Comparison of ENCODE assay signal across 16 cellular contexts in the genomic region with DNA sequence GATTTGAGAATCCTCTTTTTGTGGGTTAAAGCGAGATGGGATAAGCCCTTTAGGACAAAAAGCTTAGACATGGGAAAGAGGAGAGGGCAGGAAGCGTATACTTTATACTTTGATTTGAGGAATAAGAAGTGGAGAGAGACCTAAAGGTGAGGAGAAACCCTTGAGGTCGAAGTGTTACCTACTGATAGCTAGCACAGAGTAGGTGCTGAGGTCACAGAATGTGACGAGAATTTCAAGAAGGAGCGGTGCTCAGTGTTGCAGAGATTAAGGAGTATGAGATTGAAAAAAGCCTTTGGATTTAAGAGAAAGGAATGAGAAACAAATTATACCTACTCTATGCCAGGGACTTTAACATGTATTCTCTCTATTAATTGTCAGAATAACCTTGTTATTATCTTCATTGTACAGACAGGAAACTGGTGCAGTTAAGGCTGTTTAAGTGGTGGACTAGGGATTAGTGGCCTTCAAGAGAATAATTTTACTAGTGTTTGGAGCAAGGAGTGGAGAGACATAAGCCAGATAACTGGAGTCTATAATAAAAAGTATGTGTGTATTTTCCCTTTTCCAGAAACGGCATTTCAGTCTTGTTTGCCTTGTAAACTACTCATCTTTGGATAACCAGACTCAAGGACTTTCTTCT. TPM values are rescaled to one million over a fixed set of nuclear protein-coding genes. Genes with fewer than 3 reads are reported as not detected.
DNase-seq lines count a peak whose midpoint lies in the region; ATAC-seq, FAIRE-seq and TF ChIP-seq lines count a peak whose summit lies in the region.
"Had no signal": no experiment of that assay in that cellular context is flagged by ENCODE, and none has a peak within 500 bp of the region (broad histone marks: within the 10 kb centered on the region; RNA-seq: fewer than 3 reads in every experiment).

No MANE protein-coding gene starts in this region.

- H4K20me1 ChIP-seq in GM12878 (ENCODE audit: control insufficient read depth, insufficient read depth): no peaks in the 10 kb centered on the region

- DNase-seq in stimulated activated naive CD8-positive, alpha-beta T cell treated with anti-CD3 and anti-CD28 coated beads, Interleukin-15, Interleukin-2, amounts not matched to agents 100 U/mL and 50 U/mL, for 24 hours: no peak
- DNase-seq in GM12878 (ENCODE audit: low read depth, low spot score) (no peak), mesothelial cell of epicardium (ENCODE audit: low spot score in 2 of 2, unreplicated experiment in 2 of 2) (no peak), Ammon's horn (ENCODE audit: low spot score) (no peak), D721Med (ENCODE audit: insufficient read length, low spot score) (no peak)
- DNase-seq: activated CD8-positive, alpha-beta memory T cell treated with anti-CD3 and anti-CD28 coated beads, Interleukin-2, amount 10 ng/mL, durations not matched to agents 7 days and 5 days; amniotic stem cell; CD8-positive, alpha-beta memory T cell; NCI-H1092 treated with DMSO at 0.1 percent for 48 hours; thyroid gland had no signal

- H3K9ac ChIP-seq in GM12878 (ENCODE audit: control insufficient read depth, insufficient read depth, low read length): no peak overlapping the region

- ATAC-seq in stimulated activated naive CD8-positive, alpha-beta T cell treated with anti-CD3 and anti-CD28 coated beads, Interleukin-15, Interleukin-2, amounts not matched to agents 100 U/mL and 50 U/mL, for 24 hours: no peak
- ATAC-seq in GM12878 (0 out of 3 replicates have a peak, but pooled peaks have one; percentile 10), GM18502 (IDR thresholded peaks at IDR 0.05; ENCODE audit: poor library complexity, unreplicated experiment) (no peak)
- ATAC-seq: activated CD8-positive, alpha-beta memory T cell treated with anti-CD3 and anti-CD28 coated beads, Interleukin-2, amount 10 ng/mL, durations not matched to agents 7 days and 5 days; esophagus mucosa had no signal

- no peak for TF ChIP-seq RAD21 in GM12878 (IDR thresholded peaks at IDR 0.05; ENCODE audit: insufficient read depth, low read depth, low read length)

- H3K36me3 ChIP-seq in GM12878 (ENCODE audit: control insufficient read depth in 2 of 2, insufficient read depth in 2 of 2, low read length in 1 of 2): peaks cover 0 to 12% of the 10 kb centered on the region in 2 experiments; a peak in 2 of 4 replicates
- H3K36me3 ChIP-seq: thyroid gland had no signal

- H3K4me3 ChIP-seq in GM12878: no peak overlapping the region
- H3K4me3 ChIP-seq: thyroid gland had no signal

- no peak overlapping the region for H3K27ac ChIP-seq in GM12878 (ENCODE audit: control insufficient read depth, insufficient read depth)
- H3K27ac ChIP-seq: neutrophil had no signal

- RAD21 ChIA-PET in GM12878 (lab: Charles Lee; ENCODE audit: unreplicated experiment): no interaction called here

- CTCF ChIA-PET in GM12878 (lab: Yijun Ruan, JAX): no interaction called here

- no peaks in the 10 kb centered on the region for H3K4me1 ChIP-seq in GM12878 (ENCODE audit: control insufficient read depth, insufficient read depth, low read length)

- peak overlapping the region; percentile 19 for H3K27ac Mint-ChIP-seq in stimulated activated naive CD8-positive, alpha-beta T cell treated with anti-CD3 and anti-CD28 coated beads, Interleukin-15, Interleukin-2, amounts not matched to agents 100 ng/mL and 50 ng/mL, for 24 hours
- H3K27ac Mint-ChIP-seq in mesothelial cell of epicardium: peak overlapping the region; percentile 31
- H3K27ac Mint-ChIP-seq: activated CD8-positive, alpha-beta memory T cell treated with anti-CD3 and anti-CD28 coated beads, Interleukin-2, amount 10 ng/mL, durations not matched to agents 7 days and 5 days had no signal

- no peak overlapping the region for H3K4me3 Mint-ChIP-seq in stimulated activated naive CD8-positive, alpha-beta T cell treated with anti-CD3 and anti-CD28 coated beads, Interleukin-15, Interleukin-2, amounts not matched to agents 100 ng/mL and 50 ng/mL, for 24 hours
- no peak overlapping the region for H3K4me3 Mint-ChIP-seq in mesothelial cell of epicardium
- H3K4me3 Mint-ChIP-seq: activated CD8-positive, alpha-beta memory T cell treated with anti-CD3 and anti-CD28 coated beads, Interleukin-2, amount 10 ng/mL, durations not matched to agents 7 days and 5 days had no signal

- H3K4me2 ChIP-seq in GM12878 (ENCODE audit: control insufficient read depth, insufficient read depth): peak overlapping the region; percentile 35; the same call in 1 of the 2 replicates

- H2AFZ ChIP-seq in GM12878 (ENCODE audit: control insufficient read depth, low read depth, low read length): no peak overlapping the region

- TF ChIP-seq POLR2A in GM12878 (IDR thresholded peaks at IDR 0.05; ENCODE audit: low read depth, low read length): no peak

- H3K9me3 Mint-ChIP-seq in stimulated activated naive CD8-positive, alpha-beta T cell treated with anti-CD3 and anti-CD28 coated beads, Interleukin-15, Interleukin-2, amounts not matched to agents 100 ng/mL and 50 ng/mL, for 24 hours: no peaks in the 10 kb centered on the region
- H3K9me3 Mint-ChIP-seq in mesothelial cell of epicardium: no peaks in the 10 kb centered on the region
- H3K9me3 Mint-ChIP-seq: CD8-positive, alpha-beta memory T cell had no signal

- H3K4me1 Mint-ChIP-seq in stimulated activated naive CD8-positive, alpha-beta T cell treated with anti-CD3 and anti-CD28 coated beads, Interleukin-15, Interleukin-2, amounts not matched to agents 100 ng/mL and 50 ng/mL, for 24 hours (ENCODE audit: low read depth): peaks cover 85% of the 10 kb centered on the region
- H3K4me1 Mint-ChIP-seq in mesothelial cell of epicardium: peaks cover 30% of the 10 kb centered on the region

- H3K9me3 ChIP-seq in GM12878 (replicated peaks; ENCODE audit: control insufficient read depth, insufficient read depth, low read length): no peaks in the 10 kb centered on the region; the same call in 2 of the 3 replicates
- H3K9me3 ChIP-seq: neutrophil, thyroid gland had no signal

- SMC1A ChIA-PET in GM12878 (lab: Charles Lee; ENCODE audit: uncharacterized antibody, unreplicated experiment): interaction anchor here (1.3 to 1.8 kb wide), 3 partner anchors 8 to 12 kb away, joined by 3 to 4 read pairs (median 4); no protein-coding TSS in a partner anchor

- peaks cover 45% of the 10 kb centered on the region for H3K36me3 Mint-ChIP-seq in stimulated activated naive CD8-positive, alpha-beta T cell treated with anti-CD3 and anti-CD28 coated beads, Interleukin-15, Interleukin-2, amounts not matched to agents 100 ng/mL and 50 ng/mL, for 24 hours (ENCODE audit: low read depth)
- H3K36me3 Mint-ChIP-seq in mesothelial cell of epicardium: no peaks in the 10 kb centered on the region

- no peaks in the 10 kb centered on the region for H3K27me3 Mint-ChIP-seq in stimulated activated naive CD8-positive, alpha-beta T cell treated with anti-CD3 and anti-CD28 coated beads, Interleukin-15, Interleukin-2, amounts not matched to agents 100 ng/mL and 50 ng/mL, for 24 hours
- no peaks in the 10 kb centered on the region for H3K27me3 Mint-ChIP-seq in mesothelial cell of epicardium (ENCODE audit: low read depth)
- H3K27me3 Mint-ChIP-seq: activated CD8-positive, alpha-beta memory T cell treated with anti-CD3 and anti-CD28 coated beads, Interleukin-2, amount 10 ng/mL, durations not matched to agents 7 days and 5 days; CD8-positive, alpha-beta memory T cell had no signal

- in situ Hi-C loops in GM12878 (cut with MboI): no loop called here

- 87% methylated on average over 6 of the region's 6 CpGs for WGBS in GM12878 (ENCODE audit: insufficient coverage, insufficient replicate concordance, low lambda C conversion rate, missing lambda C conversion rate)

- TF ChIP-seq CTCF in GM12878 (IDR thresholded peaks at IDR 0.05 in 2 of 3, conservative IDR thresholded peaks at IDR 0.05 in 1 of 3; ENCODE audit: control insufficient read depth in 2 of 3, extremely low read depth in 1 of 3, insufficient read depth in 1 of 3, low read depth in 3 of 3, low read length in 3 of 3) (no peak), mesothelial cell of epicardium (IDR thresholded peaks at IDR 0.05; ENCODE audit: unreplicated experiment) (no peak), D721Med (IDR thresholded peaks at IDR 0.05; ENCODE audit: insufficient read depth, missing control alignments) (no peak)

- FAIRE-seq in GM12878 (lab: Jason Lieb, UNC) (no peak), D721Med (lab: Jason Lieb, UNC) (no peak)
- FAIRE-seq: colon, TTC549 had no signal

- no TSS peak for BruUV-seq in GM12878 (replicated peaks; lab: Mats Ljungman, UMichigan)

- intact Hi-C loops in GM12878 (cut with micrococcal nuclease; ENCODE audit: unreplicated experiment): loop anchor here (2.0 kb wide), 1 partner anchor 78 kb away; no protein-coding TSS in a partner anchor

- no peak for TF ChIP-seq EP300 in GM12878 (IDR thresholded peaks at IDR 0.05; ENCODE audit: borderline replicate concordance in 1 of 2, control insufficient read depth in 1 of 2, low read depth in 2 of 2, low read length in 2 of 2)

- POLR2A ChIA-PET in GM12878 (lab: Charles Lee): no interaction called here

- H3K79me2 ChIP-seq in GM12878 (ENCODE audit: control insufficient read depth, insufficient read depth, low read length): peaks cover 93% of the 10 kb centered on the region

- no peaks in the 10 kb centered on the region for H3K27me3 ChIP-seq in GM12878 (replicated peaks in 1 of 2; ENCODE audit: control insufficient read depth in 2 of 2, insufficient read depth in 2 of 2, low read length in 1 of 2)
- H3K27me3 ChIP-seq: neutrophil, thyroid gland had no signal

TF ChIP-seq in GM12878, 131 proteins besides CTCF, POLR2A, EP300 and RAD21 (continues in another document):
- no peak for TF ChIP-seq YY1 (IDR thresholded peaks at IDR 0.05; ENCODE audit: low read depth, low read length)

RNA-seq across cellular contexts. Expression of a gene that starts 8.8 kb away (rescaled TPM):
- total RNA-seq in GM12878 (2013; cell fraction: nucleolus; rRNA removed): 99.2 and 113 TPM in 2 replicates
- total RNA-seq in GM12878 (2014; rRNA removed): 50.0 and 72.9 TPM in 2 replicates
- total RNA-seq in GM12878 (2014; rRNA removed; fragmentation: Illumina TruSeq; extraction: Trizol): 104 and 108 TPM in 2 replicates
- total RNA-seq in GM12878 (2021): 126 and 135 TPM in 2 replicates
- 38.7 TPM for polyA plus RNA-seq in GM12878 (2011; ENCODE audit: low read depth)
- polyA plus RNA-seq in GM12878 (2011; rRNA removed): 103 and 186 TPM in 2 replicates
- polyA plus RNA-seq in GM12878 (2011; cell fraction: cytosol; rRNA removed): 21.6 and 23.2 TPM in 2 replicates
- 24.9 and 25.1 TPM in 2 replicates for polyA plus RNA-seq in GM12878 (2011; cell fraction: nucleus; rRNA removed)
- 50.2 and 59.7 TPM in 2 replicates for polyA plus RNA-seq in GM12878 (2012)
- polyA plus RNA-seq in GM12878 (2014; fragmentation: Illumina TruSeq; extraction: Trizol): 100.0 and 103 TPM in 2 replicates
- 100 to 1,000 TPM; 159 to 379 TPM for polyA plus RNA-seq in GM12878 (2014; fragmentation: Nextera tagmentation; extraction: Ambion mirVana)
- 42.9 and 58.2 TPM in 2 replicates for polyA plus RNA-seq in GM12878 (2014; rRNA removed)
- 100 to 1,000 TPM; 172 to 176 TPM for polyA plus RNA-seq in GM12878 (2016; fragmentation: Nextera tagmentation; extraction: Ambion mirVana)
- 46.4 and 58.7 TPM in 2 replicates for polyA minus RNA-seq in GM12878 (2011; rRNA and poly(A)+ RNA removed)
- 22.6 and 22.9 TPM in 2 replicates for polyA minus RNA-seq in GM12878 (2011; cell fraction: cytosol; rRNA and poly(A)+ RNA removed)
- 38.0 and 58.4 TPM in 2 replicates for polyA minus RNA-seq in GM12878 (2011; cell fraction: nucleus; rRNA and poly(A)+ RNA removed)
- total RNA-seq in mesothelial cell of epicardium: 109 to 137 TPM (median 122 TPM) in 3 replicates
